15 cellular contexts compared by ENCODE assay signal in the genomic region with DNA sequence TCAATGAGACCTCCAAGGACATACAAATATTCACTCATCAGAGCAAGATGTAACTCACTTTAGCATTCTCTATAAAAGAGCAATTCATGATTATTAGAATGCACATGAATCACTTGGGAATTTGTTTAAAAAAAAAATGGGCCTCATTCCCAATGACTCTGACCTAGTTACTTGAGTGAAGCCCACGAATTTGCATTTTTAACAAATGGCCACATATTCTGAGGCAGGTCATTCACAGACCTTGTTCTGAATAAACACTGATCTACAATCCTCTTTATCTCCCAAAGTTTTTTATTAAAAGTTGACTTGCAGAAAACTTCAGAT.
DNase-seq lines count a peak whose midpoint lies in the region; ATAC-seq and TF ChIP-seq lines count a peak whose summit lies in the region.
"Had no signal": no experiment of that assay in that cellular context is flagged by ENCODE, and none has a peak within 500 bp of the region (broad histone marks: within the 10 kb centered on the region; RNA-seq: fewer than 3 reads in every experiment).

No MANE protein-coding gene starts in this region.

- DNase-seq in AG08395 (ENCODE audit: low spot score) (peak; percentile 4), GM23248 (peak; percentile 67), astrocyte of the hippocampus (ENCODE audit: low read depth, low spot score) (peak; percentile 10), globus pallidus (ENCODE audit: low spot score) (peak; percentile 21), tibial artery (no peak), spleen (no peak)
- DNase-seq: activated gamma-delta T cell, esophagus squamous epithelium, NCI-H774 had no signal

- H3K4me3 ChIP-seq in GM23248 (no peak overlapping the region), tibial artery (no peak overlapping the region), spleen (no peak overlapping the region)
- H3K4me3 ChIP-seq: A549, esophagus squamous epithelium, pancreas, stomach, upper lobe of left lung had no signal

- H3K9ac ChIP-seq in GM23248 = no peak overlapping the region

- no peaks in the 10 kb centered on the region for H3F3A ChIP-seq in GM23248 (ENCODE audit: insufficient read depth)

- H3K79me2 ChIP-seq in GM23248 (ENCODE audit: insufficient read depth) = no peaks in the 10 kb centered on the region

- no peaks in the 10 kb centered on the region for H4K20me1 ChIP-seq in GM23248 (ENCODE audit: insufficient read depth)

- H3K27me3 ChIP-seq in GM23248 (replicated peaks; ENCODE audit: insufficient read depth) (no peaks in the 10 kb centered on the region), tibial artery (no peaks in the 10 kb centered on the region), spleen (replicated peaks in 1 of 7) (peaks cover 0 to 9% (median 0%) of the 10 kb centered on the region in 7 donors)
- H3K27me3 ChIP-seq: esophagus squamous epithelium, pancreas, stomach, upper lobe of left lung had no signal

- no peak for TF ChIP-seq CTCF in tibial artery (IDR thresholded peaks at IDR 0.05)
- no peak for TF ChIP-seq CTCF in spleen (IDR thresholded peaks at IDR 0.05 in 8 of 11, conservative IDR thresholded peaks at IDR 0.05 in 3 of 11)

- no peaks in the 10 kb centered on the region for H3K9me2 ChIP-seq in GM23248 (ENCODE audit: insufficient read depth)

- no peaks in the 10 kb centered on the region for H3K36me3 ChIP-seq in GM23248 (ENCODE audit: low read depth)
- no peaks in the 10 kb centered on the region for H3K36me3 ChIP-seq in tibial artery
- no peaks in the 10 kb centered on the region for H3K36me3 ChIP-seq in spleen
- H3K36me3 ChIP-seq: esophagus squamous epithelium, pancreas, stomach, upper lobe of left lung had no signal

- H3K9me3 ChIP-seq in GM23248 (ENCODE audit: low read depth) (no peaks in the 10 kb centered on the region), tibial artery (no peaks in the 10 kb centered on the region), spleen (no peaks in the 10 kb centered on the region)
- H3K9me3 ChIP-seq: A549, esophagus squamous epithelium, pancreas, stomach, upper lobe of left lung had no signal

- H3K4me2 ChIP-seq in GM23248 (ENCODE audit: unreplicated experiment) = peak overlapping the region; percentile 45
- H3K4me2 ChIP-seq: A549 had no signal

- in situ Hi-C loops in GM23248 (cut with MboI) = loop anchor here (10.0 to 25.0 kb wide), 3 partner anchors 261 to 663 kb away; a partner anchor contains a TSS

- 0 to 4% methylated on average over 1 of the region's 1 CpG for WGBS in GM23248 (ENCODE audit: low coverage in 1 of 2, low lambda C conversion rate in 2 of 2, missing lambda C conversion rate in 2 of 2), 2 experiments
- WGBS in spleen, 5 donors = 0 to 5% (median 2%) methylated on average over 1 of the region's 1 CpG

- H3K4me1 ChIP-seq in GM23248 (ENCODE audit: insufficient read depth) (peaks cover 18% of the 10 kb centered on the region), tibial artery (peaks cover 0 to 9% (median 4%) of the 10 kb centered on the region in 4 donors), spleen (peaks cover 0 to 3% (median 0%) of the 10 kb centered on the region in 6 donors)
- H3K4me1 ChIP-seq: esophagus squamous epithelium, pancreas, upper lobe of left lung had no signal

- no peak overlapping the region; the same call in 1 of the 2 replicates for H2AFZ ChIP-seq in GM23248

- TF ChIP-seq POLR2A in spleen (IDR thresholded peaks at IDR 0.05) = no peak

- H3K27ac ChIP-seq in GM23248 (no peak overlapping the region), tibial artery (no peak overlapping the region), spleen (no peak overlapping the region)
- H3K27ac ChIP-seq: esophagus squamous epithelium, pancreas, stomach, upper lobe of left lung had no signal

- intact Hi-C loops in tibial artery (cut with DNase I; ENCODE audit: low total_unique reads) = loop anchor here (10.0 kb wide), 1 partner anchor 673 kb away; no protein-coding TSS in a partner anchor
- intact Hi-C loops in spleen (cut with DNase I; ENCODE audit: low total_unique reads) = loop anchor here (5.0 to 10.0 kb wide), 2 partner anchors 483 to 676 kb away; no protein-coding TSS in a partner anchor

- ATAC-seq in HG02759 (IDR thresholded peaks at IDR 0.05; ENCODE audit: unreplicated experiment) (no peak), HG02588 (IDR thresholded peaks at IDR 0.05; ENCODE audit: unreplicated experiment) (no peak)

Comparison
In these comparisons a context has a peak if more than half of its experiments do, and no peak if none do; other contexts are left out.
1. DNase-seq: peak in AG08395 (single experiment), GM23248 (single experiment), astrocyte of the hippocampus (single experiment) and globus pallidus (single experiment); none in tibial artery (0 of 2) and spleen (single experiment).